2 cellular contexts compared by ENCODE assay signal in the genomic region with DNA sequence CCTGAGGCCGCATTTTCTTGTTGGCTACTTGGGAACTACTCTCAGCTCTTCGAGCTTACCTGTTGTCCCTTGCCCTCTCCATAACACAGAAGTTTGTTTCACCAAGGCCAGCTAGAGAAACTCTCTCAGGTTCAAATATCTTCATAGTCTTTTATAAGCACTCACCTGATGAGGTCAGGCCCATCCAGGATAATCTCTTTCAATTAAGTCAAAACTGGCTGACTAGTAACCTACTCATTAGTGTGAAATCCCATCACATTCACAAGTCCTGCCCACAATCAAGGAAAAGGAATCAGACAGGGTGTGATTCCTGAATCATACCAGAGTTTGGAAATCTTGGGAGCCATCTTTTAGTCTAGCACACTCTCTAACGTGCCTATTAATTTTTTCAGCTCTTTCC.
TF ChIP-seq lines count a peak whose summit lies in the region.

No MANE protein-coding gene starts in this region.

TF ChIP-seq in HEK293, 187 proteins besides CTCF, POLR2A, EP300 and RAD21 (continued from another document):
- TF ChIP-seq ZNF10 (tag by site-specific recombination; IDR thresholded peaks at IDR 0.05) (peak; percentile 74; the same call in 1 of the 2 replicates), ZNF174 (tag by site-specific recombination; IDR thresholded peaks at IDR 0.05) (no peak), FEZF1 (tag by site-specific recombination; IDR thresholded peaks at IDR 0.05) (no peak), ZNF26 (tag by site-specific recombination; IDR thresholded peaks at IDR 0.05) (no peak), ZNF785 (tag by site-specific recombination; IDR thresholded peaks at IDR 0.05) (no peak), ZSCAN16 (tag by site-specific recombination; IDR thresholded peaks at IDR 0.05) (no peak)

TF ChIP-seq in K562, 482 proteins besides CTCF, POLR2A, EP300 and RAD21:
- no peak for TF ChIP-seq PREB (CRISPR knock-in tag; IDR thresholded peaks at IDR 0.05)
- peak; percentile 64 for TF ChIP-seq ZNF134 (CRISPR knock-in tag; conservative IDR thresholded peaks at IDR 0.05)
- TF ChIP-seq, protein P1, sequence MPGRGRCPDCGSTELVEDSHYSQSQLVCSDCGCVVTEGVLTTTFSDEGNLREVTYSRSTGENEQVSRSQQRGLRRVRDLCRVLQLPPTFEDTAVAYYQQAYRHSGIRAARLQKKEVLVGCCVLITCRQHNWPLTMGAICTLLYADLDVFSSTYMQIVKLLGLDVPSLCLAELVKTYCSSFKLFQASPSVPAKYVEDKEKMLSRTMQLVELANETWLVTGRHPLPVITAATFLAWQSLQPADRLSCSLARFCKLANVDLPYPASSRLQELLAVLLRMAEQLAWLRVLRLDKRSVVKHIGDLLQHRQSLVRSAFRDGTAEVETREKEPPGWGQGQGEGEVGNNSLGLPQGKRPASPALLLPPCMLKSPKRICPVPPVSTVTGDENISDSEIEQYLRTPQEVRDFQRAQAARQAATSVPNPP (IDR thresholded peaks at IDR 0.05; ENCODE audit: borderline replicate concordance, insufficient read depth, insufficient read length): no peak
- no peak for TF ChIP-seq YBX1 (IDR thresholded peaks at IDR 0.05)
